ENCODE assay signal across 19 cellular contexts in genomic region chr9:4934976-4935672, GRCh38. TPM values are rescaled to one million over a fixed set of nuclear protein-coding genes. Genes with fewer than 3 reads are reported as not detected.
DNase-seq lines count a peak whose midpoint lies in the region; ATAC-seq, FAIRE-seq and TF ChIP-seq lines count a peak whose summit lies in the region.
"Had no signal": no experiment of that assay in that cellular context is flagged by ENCODE, and none has a peak within 500 bp of the region (broad histone marks: within the 10 kb centered on the region; RNA-seq: fewer than 3 reads in every experiment).

No MANE protein-coding gene starts in this region.

- H2AFZ ChIP-seq in astrocyte (ENCODE audit: low read depth, low read length), result no peak overlapping the region
- H2AFZ ChIP-seq in hepatocyte, result no peak overlapping the region
- H2AFZ ChIP-seq: parathyroid adenoma, PC-9 had no signal

- H3K4me1 ChIP-seq in BLaER1 treated with 17β-estradiol and CSF1 and Interleukin-3, amounts not matched to agents 10 nM and 100 nM, result peaks cover 10 to 76% (median 49%) of the 10 kb centered on the region in 10 experiments; a peak in 19 of 20 replicates
- H3K4me1 ChIP-seq in astrocyte (ENCODE audit: insufficient read depth, low read length), result peaks cover 3% of the 10 kb centered on the region
- H3K4me1 ChIP-seq in left lung, result peaks cover 14 to 51% of the 10 kb centered on the region in 2 donors
- no peaks in the 10 kb centered on the region for H3K4me1 ChIP-seq in hepatocyte (ENCODE audit: insufficient read depth)
- H3K4me1 ChIP-seq: parathyroid adenoma had no signal

- peak; percentile 22 for ATAC-seq in left lung
- ATAC-seq: activated T-cell treated with anti-CD3 and anti-CD28 coated beads, Interleukin-2, amount 50 U/mL, for 72 hours; stimulated activated effector memory CD8-positive, alpha-beta T cell treated with anti-CD3 and anti-CD28 coated beads, Interleukin-12 subunit alpha, Interleukin-12 subunit beta, amount 100 ng/mL, for 72 hours had no signal

- no peaks in the 10 kb centered on the region for H3K9me3 ChIP-seq in BLaER1 treated with 17β-estradiol and CSF1 and Interleukin-3, amounts not matched to agents 10 nM and 100 nM (replicated peaks in 1 of 11)
- no peaks in the 10 kb centered on the region for H3K9me3 ChIP-seq in astrocyte (ENCODE audit: insufficient read depth, low read depth, low read length)
- no peaks in the 10 kb centered on the region for H3K9me3 ChIP-seq in left lung
- H3K9me3 ChIP-seq in hepatocyte (ENCODE audit: low read depth), result no peaks in the 10 kb centered on the region
- H3K9me3 ChIP-seq: BLaER1, heart left ventricle, SK-N-SH had no signal

- H3K4me3 ChIP-seq in BLaER1 treated with 17β-estradiol and CSF1 and Interleukin-3, amounts not matched to agents 10 nM and 100 nM, result no peak overlapping the region
- no peak overlapping the region for H3K4me3 ChIP-seq in astrocyte (ENCODE audit: insufficient read depth, low read depth, low read length)
- H3K4me3 ChIP-seq in left lung, result no peak overlapping the region
- H3K4me3 ChIP-seq in hepatocyte, result no peak overlapping the region
- H3K4me3 ChIP-seq: BLaER1, PC-9 had no signal

- no peak overlapping the region for H3K27ac Mint-ChIP-seq in astrocyte (ENCODE audit: unreplicated experiment)

- no peak overlapping the region for H3K4me3 Mint-ChIP-seq in astrocyte (ENCODE audit: unreplicated experiment)
- H3K4me3 Mint-ChIP-seq: activated CD4-positive, alpha-beta memory T cell treated with anti-CD3 and anti-CD28 coated beads, Interleukin-2, amount 10 ng/mL, durations not matched to agents 7 days and 5 days had no signal

- H3K36me3 ChIP-seq in BLaER1 treated with 17β-estradiol and CSF1 and Interleukin-3, amounts not matched to agents 10 nM and 100 nM, result no peaks in the 10 kb centered on the region
- no peaks in the 10 kb centered on the region for H3K36me3 ChIP-seq in astrocyte (ENCODE audit: insufficient read depth, low read length)
- no peaks in the 10 kb centered on the region for H3K36me3 ChIP-seq in left lung
- H3K36me3 ChIP-seq in hepatocyte (replicated peaks; ENCODE audit: insufficient read depth, low read depth), result no peaks in the 10 kb centered on the region
- H3K36me3 ChIP-seq: BLaER1, heart left ventricle had no signal

- peak overlapping the region in 6 of 11 experiments; percentile 45 to 90 (median 80); a peak in 11 of 22 replicates for H3K4me2 ChIP-seq in BLaER1 treated with 17β-estradiol and CSF1 and Interleukin-3, amounts not matched to agents 10 nM and 100 nM
- no peak overlapping the region for H3K4me2 ChIP-seq in astrocyte (ENCODE audit: low read length)
- no peak overlapping the region for H3K4me2 ChIP-seq in hepatocyte
- H3K4me2 ChIP-seq: BLaER1, PC-9, SK-N-SH had no signal

- no peak overlapping the region for H3K9ac ChIP-seq in BLaER1 treated with 17β-estradiol and CSF1 and Interleukin-3, amounts not matched to agents 10 nM and 100 nM
- no peak overlapping the region for H3K9ac ChIP-seq in astrocyte (ENCODE audit: low read length)
- H3K9ac ChIP-seq: BLaER1, parathyroid adenoma, SK-N-SH had no signal

- FAIRE-seq in astrocyte (lab: Jason Lieb, UNC), result no peak
- FAIRE-seq in HTR-8/SVneo (lab: Jason Lieb, UNC), result no peak
- FAIRE-seq: kidney had no signal

- no peaks in the 10 kb centered on the region for H4K20me1 ChIP-seq in BLaER1 treated with 17β-estradiol and CSF1 and Interleukin-3, amounts not matched to agents 10 nM and 100 nM
- H4K20me1 ChIP-seq in astrocyte (ENCODE audit: insufficient read depth, low read length) (no peaks in the 10 kb centered on the region), hepatocyte (ENCODE audit: insufficient read depth, poor library complexity, severe bottlenecking) (no peaks in the 10 kb centered on the region)
- H4K20me1 ChIP-seq: BLaER1 had no signal

- 79% methylated on average over 4 of the region's 4 CpGs for WGBS in hepatocyte (ENCODE audit: low lambda C conversion rate, missing lambda C conversion rate)

- H3K9me2 ChIP-seq in hepatocyte (replicated peaks; ENCODE audit: insufficient read depth), result no peaks in the 10 kb centered on the region
- H3K9me2 ChIP-seq: SK-N-SH had no signal

- DNase-seq in EH (ENCODE audit: low read depth), result peak; percentile 44
- DNase-seq in astrocyte (ENCODE audit: low read depth), result peak; percentile 23
- no peak for DNase-seq in left lung
- DNase-seq in hepatocyte (ENCODE audit: low spot score), result no peak
- DNase-seq in hippocampal formation (lab: John Stamatoyannopoulos, UW), result no peak
- no peak for DNase-seq in HTR-8/SVneo (ENCODE audit: insufficient read length, low spot score)
- DNase-seq: activated CD4-positive, alpha-beta memory T cell treated with anti-CD3 and anti-CD28 coated beads, Interleukin-2, amount 10 ng/mL, durations not matched to agents 7 days and 5 days; activated T-cell treated with anti-CD3 and anti-CD28 coated beads, Interleukin-2, amount 50 U/mL, for 72 hours; dermis blood vessel endothelial cell; DMS 273 treated with DMSO at 0.1 percent for 48 hours; heart left ventricle; kidney; NCI-H1694 treated with DMSO at 0.1 percent for 48 hours; PC-9; SK-N-SH had no signal

- H3K36me3 Mint-ChIP-seq in astrocyte (ENCODE audit: low read depth, unreplicated experiment), result no peaks in the 10 kb centered on the region
- H3K36me3 Mint-ChIP-seq: stimulated activated effector memory CD8-positive, alpha-beta T cell treated with anti-CD3 and anti-CD28 coated beads, Interleukin-12 subunit alpha, Interleukin-12 subunit beta, amount 100 ng/mL, for 72 hours had no signal

- H3K27me3 ChIP-seq in BLaER1 treated with 17β-estradiol and CSF1 and Interleukin-3, amounts not matched to agents 10 nM and 100 nM, result no peaks in the 10 kb centered on the region
- H3K27me3 ChIP-seq in astrocyte (ENCODE audit: insufficient read depth, low read length) (no peaks in the 10 kb centered on the region), left lung (no peaks in the 10 kb centered on the region), hepatocyte (no peaks in the 10 kb centered on the region)
- H3K27me3 ChIP-seq: BLaER1, heart left ventricle had no signal

- no peaks in the 10 kb centered on the region for H3K4me1 Mint-ChIP-seq in astrocyte (ENCODE audit: low read depth, unreplicated experiment)

- peak overlapping the region in 6 of 11 experiments; percentile 91 to 96 (median 93); a peak in 10 of 22 replicates for H3K27ac ChIP-seq in BLaER1 treated with 17β-estradiol and CSF1 and Interleukin-3, amounts not matched to agents 10 nM and 100 nM
- H3K27ac ChIP-seq in astrocyte (ENCODE audit: low read depth, low read length) (no peak overlapping the region), left lung (peak overlapping the region in 1 of 2 donors; percentile 83), hepatocyte (no peak overlapping the region)
- H3K27ac ChIP-seq: BLaER1, PC-9 had no signal

- no peak for TF ChIP-seq CTCF in astrocyte (IDR thresholded peaks at IDR 0.05; ENCODE audit: insufficient read depth, low read depth, low read length)
- TF ChIP-seq CTCF in left lung (IDR thresholded peaks at IDR 0.05), result no peak
- TF ChIP-seq CTCF in hepatocyte (IDR thresholded peaks at IDR 0.05; ENCODE audit: poor library complexity), result no peak

- H3K9me3 Mint-ChIP-seq in astrocyte (ENCODE audit: unreplicated experiment), result peaks cover 2% of the 10 kb centered on the region
- H3K9me3 Mint-ChIP-seq: activated CD4-positive, alpha-beta memory T cell treated with anti-CD3 and anti-CD28 coated beads, Interleukin-2, amount 10 ng/mL, durations not matched to agents 7 days and 5 days; activated T-cell treated with anti-CD3 and anti-CD28 coated beads, Interleukin-2, amount 50 U/mL, for 72 hours; stimulated activated effector memory CD8-positive, alpha-beta T cell treated with anti-CD3 and anti-CD28 coated beads, Interleukin-12 subunit alpha, Interleukin-12 subunit beta, amount 100 ng/mL, for 72 hours had no signal

- H3K79me2 ChIP-seq in astrocyte (ENCODE audit: insufficient read depth, low read length), result no peaks in the 10 kb centered on the region
- no peaks in the 10 kb centered on the region for H3K79me2 ChIP-seq in hepatocyte
- H3K79me2 ChIP-seq: parathyroid adenoma had no signal

- intact Hi-C loops in left lung (cut with DNase I), result no loop called here

- no peaks in the 10 kb centered on the region for H3K27me3 Mint-ChIP-seq in astrocyte (ENCODE audit: low read depth, unreplicated experiment)
- H3K27me3 Mint-ChIP-seq: activated CD4-positive, alpha-beta memory T cell treated with anti-CD3 and anti-CD28 coated beads, Interleukin-2, amount 10 ng/mL, durations not matched to agents 7 days and 5 days had no signal

RNA-seq across cellular contexts. Expression of gene JAK2, which starts 49.9 kb away (rescaled TPM):
- total RNA-seq in astrocyte (12.3 and 13.2 TPM in 2 replicates), left lung (10 to 100 TPM; 15.0 to 27.3 TPM), hepatocyte (17.1 and 20.8 TPM in 2 replicates)
- polyA plus RNA-seq in hepatocyte, result 11.8 and 14.3 TPM in 2 replicates

Comparison
In these comparisons a context has a peak if more than half of its experiments do, and no peak if none do; other contexts are left out.
1. H3K27ac ChIP-seq: peak in BLaER1 treated with 17β-estradiol and CSF1 and Interleukin-3, amounts not matched to agents 10 nM and 100 nM (6 of 11); none in astrocyte (single experiment) and hepatocyte (single experiment).
2. H3K4me2 ChIP-seq: peak in BLaER1 treated with 17β-estradiol and CSF1 and Interleukin-3, amounts not matched to agents 10 nM and 100 nM (6 of 11); none in astrocyte (single experiment) and hepatocyte (single experiment).
3. DNase-seq: peak in EH (single experiment) and astrocyte (single experiment); none in left lung (0 of 2), hepatocyte (single experiment), hippocampal formation (0 of 2) and HTR-8/SVneo (single experiment).